ENCODE assay signal across 27 cellular contexts in the genomic region with DNA sequence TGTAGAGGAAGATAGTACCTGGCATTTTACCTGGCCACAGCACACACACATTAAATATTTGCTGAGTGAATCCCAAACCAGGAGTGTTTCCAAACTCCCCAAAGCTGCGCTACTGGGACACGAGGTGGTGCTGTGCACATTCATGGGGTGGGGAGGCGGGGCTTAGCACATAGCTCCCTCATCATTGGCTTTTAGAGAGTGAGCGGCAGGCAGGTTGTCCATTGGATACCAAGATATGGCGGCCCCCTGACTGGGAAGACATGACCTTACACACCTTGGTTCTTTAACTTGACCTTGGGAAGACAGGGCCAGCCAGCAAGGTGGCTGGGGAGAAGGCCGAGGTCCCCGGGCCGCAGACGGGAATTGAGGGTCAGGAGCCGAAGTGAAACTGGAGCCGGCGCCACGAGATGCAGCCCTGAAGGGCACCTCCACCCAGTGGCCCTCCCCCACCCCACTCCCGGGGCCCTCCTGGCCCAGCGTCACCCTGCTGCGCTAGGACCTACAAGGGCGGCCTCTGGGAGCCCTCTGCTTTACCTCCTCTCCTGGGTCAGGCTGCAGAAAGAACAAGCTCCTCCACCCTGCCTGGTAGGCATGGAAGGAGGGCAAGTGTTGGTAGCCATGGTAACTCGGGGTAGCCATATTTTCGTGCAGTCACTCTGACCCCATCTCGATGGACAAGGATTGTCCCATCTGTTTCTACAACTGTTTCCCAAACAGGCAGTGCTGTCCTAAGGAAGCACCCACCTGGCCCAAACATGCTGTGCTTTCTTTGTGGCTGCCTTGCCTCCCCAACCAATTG. TPM values are rescaled to one million over a fixed set of nuclear protein-coding genes. Genes with fewer than 3 reads are reported as not detected.
A peak's percentile ranks its signal among the peaks of the same experiment; 100 is the strongest.
DNase-seq lines count a peak whose midpoint lies in the region; ATAC-seq and TF ChIP-seq lines count a peak whose summit lies in the region.
"Had no signal": no experiment of that assay in that cellular context is flagged by ENCODE, and none has a peak within 500 bp of the region (broad histone marks: within the 10 kb centered on the region; RNA-seq: fewer than 3 reads in every experiment).

No MANE protein-coding gene starts in this region.

- ATAC-seq in WTC11 = peak; percentile 88
- no peak for ATAC-seq in GM19397 (IDR thresholded peaks at IDR 0.05; ENCODE audit: unreplicated experiment)
- ATAC-seq in PC-3 = no peak
- ATAC-seq: activated T-cell treated with anti-CD3 and anti-CD28 coated beads, Interleukin-2, amount 50 U/mL, for 72 hours; mucosa of descending colon; T-cell had no signal

- no peaks in the 10 kb centered on the region for H3K4me1 ChIP-seq in PC-3 (ENCODE audit: insufficient read depth, low read length)
- H3K4me1 ChIP-seq: lower lobe of right lung, vagina had no signal

- no peak overlapping the region for H3K4me3 ChIP-seq in PC-3 (ENCODE audit: low read length)
- H3K4me3 ChIP-seq: lower lobe of right lung, mucosa of descending colon, suprapubic skin, vagina had no signal

- H3K4me1 Mint-ChIP-seq in WTC11 = peaks cover 13% of the 10 kb centered on the region
- H3K4me1 Mint-ChIP-seq: T-cell had no signal

- H3K79me2 ChIP-seq in PC-3 (ENCODE audit: low read length) = no peaks in the 10 kb centered on the region

- H3K9me2 ChIP-seq in PC-3 (replicated peaks; ENCODE audit: low read length) = no peaks in the 10 kb centered on the region

- no peak overlapping the region for H3K4me3 Mint-ChIP-seq in WTC11
- H3K4me3 Mint-ChIP-seq: activated T-cell treated with anti-CD3 and anti-CD28 coated beads, Interleukin-2, amount 50 U/mL, for 72 hours; dendritic cell treated with granulocyte-macrophage colony-stimulating factor and Interleukin-4, amounts not matched to agents 40 ng/mL and 50 ng/mL, for 4 days; T-cell had no signal

- no TSS peak for BruUV-seq in PC-3 (replicated peaks; lab: Mats Ljungman, UMichigan)

- no peaks in the 10 kb centered on the region for H3K36me3 ChIP-seq in PC-3 (ENCODE audit: low read depth, low read length)
- H3K36me3 ChIP-seq: lower lobe of right lung, suprapubic skin, vagina had no signal

- peaks cover 9% of the 10 kb centered on the region for H3K27me3 Mint-ChIP-seq in WTC11 (ENCODE audit: low read depth)
- H3K27me3 Mint-ChIP-seq: progenitor cell of endocrine pancreas had no signal

- no peak overlapping the region for H3K4me2 ChIP-seq in PC-3 (ENCODE audit: low read length)

- POLR2A ChIA-PET in WTC11 (lab: Charles Lee) (no interaction called here), PC-3 (lab: Charles Lee; ENCODE audit: unreplicated experiment) (interaction anchor here (0.6 kb wide), 1 partner anchor 112 kb away, joined by 3 read pairs; no protein-coding TSS in a partner anchor)

- H3F3A ChIP-seq in PC-3 (ENCODE audit: low read length, unreplicated experiment) = no peaks in the 10 kb centered on the region

- no peaks in the 10 kb centered on the region for H4K20me1 ChIP-seq in PC-3 (ENCODE audit: low read length)

- no peak overlapping the region for H2AFZ ChIP-seq in PC-3 (ENCODE audit: low read length)

- H3K9me3 Mint-ChIP-seq in WTC11 = peaks cover 17% of the 10 kb centered on the region
- H3K9me3 Mint-ChIP-seq: activated T-cell treated with anti-CD3 and anti-CD28 coated beads, Interleukin-2, amount 50 U/mL, for 72 hours had no signal

- in situ Hi-C loops in G401 (cut with HindIII; ENCODE audit: low sequenced_read_pairs) = no loop called here

- no peak for TF ChIP-seq CTCF in WTC11 (IDR thresholded peaks at IDR 0.05)
- TF ChIP-seq CTCF in PC-3 (conservative IDR thresholded peaks at IDR 0.05; ENCODE audit: low read depth, low read length) = no peak

- intact Hi-C loops in PC-3 (cut with micrococcal nuclease) = no loop called here

- DNase-seq in COLO829 (ENCODE audit: low spot score) (peak; percentile 55), HT1080 (ENCODE audit: low read depth) (peak; percentile 78), WTC11 (ENCODE audit: low spot score) (no peak), iPS-NIHi11 (ENCODE audit: low spot score) (peak; percentile 31), DMS53 treated with DMSO at 0.1 percent for 48 hours (lab: John Stamatoyannopoulos, UW; ENCODE audit: unreplicated experiment) (no peak), G401 (ENCODE audit: low spot score) (no peak), PC-3 (no peak)
- DNase-seq: activated CD4-positive, alpha-beta T cell treated with anti-CD3 and anti-CD28 coated beads for 4 hours; activated naive CD4-positive, alpha-beta T cell treated with anti-CD3 and anti-CD28 coated beads, Interleukin-2, amount 50 U/mL, for 16 hours; activated T-cell treated with anti-CD3 and anti-CD28 coated beads, Interleukin-2, amount 50 U/mL, for 72 hours; GF-D8; head of caudate nucleus; lower lobe of right lung; mucosa of descending colon; NCI-H1417 treated with DMSO at 0.1 percent for 48 hours; NCI-H2107; NCI-H524; T-cell had no signal

- H3K27ac Mint-ChIP-seq in WTC11 = no peak overlapping the region
- H3K27ac Mint-ChIP-seq: activated T-cell treated with anti-CD3 and anti-CD28 coated beads, Interleukin-2, amount 50 U/mL, for 72 hours; dendritic cell treated with granulocyte-macrophage colony-stimulating factor and Interleukin-4, amounts not matched to agents 40 ng/mL and 50 ng/mL, for 4 days; progenitor cell of endocrine pancreas; T-cell had no signal

- CTCF ChIA-PET in WTC11 (lab: Charles Lee) = interaction anchor here (0.7 to 1.1 kb wide), 6 partner anchors 10 to 156 kb away, joined by 3 to 5 read pairs (median 3); no protein-coding TSS in a partner anchor
- CTCF ChIA-PET in PC-3 (lab: Charles Lee) = no interaction called here

- H3K9me3 ChIP-seq in PC-3 (ENCODE audit: low read length) = no peaks in the 10 kb centered on the region
- H3K9me3 ChIP-seq: lower lobe of right lung, mucosa of descending colon, suprapubic skin, vagina had no signal

- peaks cover 66% of the 10 kb centered on the region for H3K27me3 ChIP-seq in PC-3 (ENCODE audit: low read length)
- H3K27me3 ChIP-seq: suprapubic skin, vagina had no signal

- peaks cover 4% of the 10 kb centered on the region; the same call in 1 of the 2 replicates for H3K36me3 Mint-ChIP-seq in WTC11
- H3K36me3 Mint-ChIP-seq: T-cell had no signal

- H3K9ac ChIP-seq in PC-3 (ENCODE audit: low read length) = no peak overlapping the region

- H3K27ac ChIP-seq in PC-3 (ENCODE audit: low read length) = no peak overlapping the region
- H3K27ac ChIP-seq: C4-2B, lower lobe of right lung, suprapubic skin, vagina had no signal

TF ChIP-seq in WTC11, 78 proteins besides CTCF, POLR2A, EP300 and RAD21:
- TF ChIP-seq NR2C2 (CRISPR knock-in tag; IDR thresholded peaks at IDR 0.05) (no peak), NFYB (CRISPR knock-in tag; conservative IDR thresholded peaks at IDR 0.05; ENCODE audit: low read depth) (peak; percentile 48; the same call in 1 of the 2 replicates)

RNA-seq across cellular contexts. Expression of a gene that starts 24.0 kb away (rescaled TPM):
- total RNA-seq in HT1080 (2014; rRNA removed; shearing (Covaris generic)) = not detected in 2 replicates
- not detected in 2 replicates for polyA plus RNA-seq in HT1080 (2015; cell fraction: cytosol; rRNA removed)
- not detected in 2 replicates for polyA plus RNA-seq in HT1080 (2015; cell fraction: nucleus; rRNA removed)
- total RNA-seq in WTC11 (2021) (0.30 to 0.74 TPM (median 0.64 TPM) in 3 replicates), PC-3 (2014; rRNA removed) (not detected in 2 replicates)
- not detected in 2 replicates for total RNA-seq in G401 (2014; rRNA removed; shearing (Covaris generic))
- total RNA-seq: endothelial cell of umbilical vein, MCF 10A had no signal
- polyA plus RNA-seq: endothelial cell of umbilical vein, neural cell had no signal

RNA-seq across cellular contexts. Expression of a gene that starts 24.4 kb away (rescaled TPM):
- total RNA-seq in HT1080 (2014; rRNA removed; shearing (Covaris generic)) = 0.07 TPM in 1 of 2 replicates, not detected in the other
- not detected in 2 replicates for polyA plus RNA-seq in HT1080 (2015; cell fraction: cytosol; rRNA removed)
- polyA plus RNA-seq in HT1080 (2015; cell fraction: nucleus; rRNA removed) = not detected in 2 replicates
- total RNA-seq in WTC11 (2021) = 1.0 to 1.6 TPM (median 1.3 TPM) in 3 replicates
- 1.8 and 7.8 TPM in 2 replicates for total RNA-seq in G401 (2014; rRNA removed; shearing (Covaris generic))
- total RNA-seq in PC-3 (2014; rRNA removed) = not detected in 2 replicates
- total RNA-seq: activated T-cell treated with anti-CD3 and anti-CD28 coated beads, Interleukin-2, amount 50 U/mL, for 72 hours; endothelial cell of umbilical vein had no signal

RNA-seq across cellular contexts. Expression of a gene that starts 27.7 kb away (rescaled TPM):
- not detected in 2 replicates for total RNA-seq in HT1080 (2014; rRNA removed; shearing (Covaris generic))
- not detected in 2 replicates for polyA plus RNA-seq in HT1080 (2015; cell fraction: cytosol; rRNA removed)
- polyA plus RNA-seq in HT1080 (2015; cell fraction: nucleus; rRNA removed) = not detected in 2 replicates
- total RNA-seq in WTC11 (2021) (0.17 to 0.39 TPM (median 0.23 TPM) in 3 replicates), PC-3 (2014; rRNA removed) (not detected in 2 replicates)
- 0.92 TPM in 1 of 2 replicates, not detected in the other for total RNA-seq in G401 (2014; rRNA removed; shearing (Covaris generic))
- total RNA-seq: activated T-cell treated with anti-CD3 and anti-CD28 coated beads, Interleukin-2, amount 50 U/mL, for 72 hours; endothelial cell of umbilical vein; vagina had no signal
- polyA plus RNA-seq: endothelial cell of umbilical vein, neural cell had no signal

Comparison
In these comparisons a context has a peak if more than half of its experiments do, and no peak if none do; other contexts are left out.
1. DNase-seq: peak in COLO829 (single experiment), HT1080 (single experiment) and iPS-NIHi11 (single experiment); none in WTC11 (single experiment), DMS53 treated with DMSO at 0.1 percent for 48 hours (single experiment), G401 (single experiment) and PC-3 (single experiment).